ENCODE assay signal across 18 cellular contexts in genomic region chr21:46187251-46187650, GRCh38. TPM values are rescaled to one million over a fixed set of nuclear protein-coding genes. Genes with fewer than 3 reads are reported as not detected.
DNase-seq lines count a peak whose midpoint lies in the region; ATAC-seq and TF ChIP-seq lines count a peak whose summit lies in the region.
"Had no signal": no experiment of that assay in that cellular context is flagged by ENCODE, and none has a peak within 500 bp of the region (broad histone marks: within the 10 kb centered on the region; RNA-seq: fewer than 3 reads in every experiment).

No MANE protein-coding gene starts in this region.

- peaks cover 0 to 15% (median 5%) of the 10 kb centered on the region in 9 donors for H3K36me3 ChIP-seq in heart left ventricle
- peaks cover 24% of the 10 kb centered on the region in 2 experiments for H3K36me3 ChIP-seq in trophoblast cell (ENCODE audit: control insufficient read depth in 1 of 2, insufficient read depth in 2 of 2, low read length in 2 of 2)

- H3K14ac ChIP-seq in trophoblast cell (ENCODE audit: low read length) = no peak overlapping the region

- H3K4me3 Mint-ChIP-seq in T-helper 17 cell = no peak overlapping the region

- H3K27ac ChIP-seq in heart left ventricle = peak overlapping the region in 9 of 12 donors; percentile 68 to 96 (median 86)
- peak overlapping the region in 52 of 59 donors; percentile 28 to 98 (median 90) for H3K27ac ChIP-seq in dorsolateral prefrontal cortex
- H3K27ac ChIP-seq in trophoblast cell (ENCODE audit: low read depth, low read length) = no peak overlapping the region

- H3K27me3 ChIP-seq in heart left ventricle (no peaks in the 10 kb centered on the region), dorsolateral prefrontal cortex (no peaks in the 10 kb centered on the region), trophoblast cell (ENCODE audit: insufficient read depth, low read length) (no peaks in the 10 kb centered on the region)

- ATAC-seq in heart left ventricle (no peak), Right ventricle myocardium inferior (no peak), T-helper 17 cell (no peak), HG03097 (IDR thresholded peaks at IDR 0.05; ENCODE audit: low FRiP score, unreplicated experiment) (no peak)
- ATAC-seq: GM12878, HCT116 had no signal

- no peak for TF ChIP-seq POLR2A in heart left ventricle (IDR thresholded peaks at IDR 0.05)

- 93 to 96% (median 95%) methylated on average over 8 of the region's 8 CpGs for WGBS in heart left ventricle, 4 donors
- no CpG with 5 or more reads among the region's 8 CpGs for WGBS in trophoblast cell (ENCODE audit: extremely low coverage, insufficient coverage, insufficient read length)

- peak in 1 of 5 donors; percentile 20 for DNase-seq in heart left ventricle
- no peak for DNase-seq in Right ventricle myocardium inferior (ENCODE audit: missing footprints)
- DNase-seq in dorsolateral prefrontal cortex = no peak
- no peak for DNase-seq in trophoblast cell
- no peak for DNase-seq in T-helper 17 cell
- DNase-seq in SHP77 (lab: John Stamatoyannopoulos, UW) = no peak
- no peak for DNase-seq in NCI-H2227 (lab: John Stamatoyannopoulos, UW; ENCODE audit: unreplicated experiment)
- DNase-seq: ACHN; CD4-positive, alpha-beta memory T cell; DMS79; MV-4-11; NCI-H1417 treated with DMSO at 0.1 percent for 48 hours; NCI-H2029; NCI-H510A had no signal

- no peak overlapping the region for H3K27ac Mint-ChIP-seq in T-helper 17 cell

- peaks cover 2% of the 10 kb centered on the region for H3K4me1 Mint-ChIP-seq in T-helper 17 cell

- no peak overlapping the region for H3K4me3 ChIP-seq in heart left ventricle
- H3K4me3 ChIP-seq in dorsolateral prefrontal cortex = no peak overlapping the region
- no peak overlapping the region for H3K4me3 ChIP-seq in trophoblast cell (ENCODE audit: low read depth, low read length)
- H3K4me3 ChIP-seq: GM12878 had no signal

- H3K9ac ChIP-seq in trophoblast cell (ENCODE audit: low read length) = no peak overlapping the region

- TF ChIP-seq CTCF in heart left ventricle (IDR thresholded peaks at IDR 0.05) (no peak), dorsolateral prefrontal cortex (IDR thresholded peaks at IDR 0.05 in 54 of 56, conservative IDR thresholded peaks at IDR 0.05 in 2 of 56; ENCODE audit: low read depth in 1 of 56, partially characterized antibody in 56 of 56) (no peak)

- H3K4me1 ChIP-seq in heart left ventricle (peaks cover 6 to 58% (median 23%) of the 10 kb centered on the region in 12 donors), trophoblast cell (ENCODE audit: control insufficient read depth in 1 of 2, insufficient read depth in 2 of 2, low read length in 2 of 2) (peaks cover 35 to 36% of the 10 kb centered on the region in 2 experiments)

- H3K9me3 ChIP-seq in heart left ventricle = no peaks in the 10 kb centered on the region
- peaks cover 5% of the 10 kb centered on the region for H3K9me3 ChIP-seq in trophoblast cell (ENCODE audit: insufficient read depth, low read depth, low read length)
- no peaks in the 10 kb centered on the region for H3K9me3 ChIP-seq in T-helper 17 cell (ENCODE audit: control insufficient read depth, low read length, poor library complexity, severe bottlenecking)

- H4K12ac ChIP-seq in trophoblast cell (ENCODE audit: low read depth, low read length) = no peak overlapping the region

- H3K79me1 ChIP-seq in trophoblast cell (ENCODE audit: low read length) = peaks cover 12% of the 10 kb centered on the region

- no peak overlapping the region for H3K4me2 ChIP-seq in trophoblast cell (ENCODE audit: low read length)

- no peak overlapping the region for H2BK5ac ChIP-seq in trophoblast cell (ENCODE audit: low read depth, low read length, poor library complexity)

- H3K18ac ChIP-seq in trophoblast cell (ENCODE audit: low read length) = no peak overlapping the region

- no peak overlapping the region for H2AFZ ChIP-seq in trophoblast cell (ENCODE audit: insufficient read depth, low read length, poor library complexity)

- no peak overlapping the region for H2AK5ac ChIP-seq in trophoblast cell (ENCODE audit: low read length)

- peaks cover 6% of the 10 kb centered on the region for H3K79me2 ChIP-seq in trophoblast cell (ENCODE audit: control insufficient read depth, insufficient read depth, low read length, poor library complexity)

- no peak overlapping the region for H3K4ac ChIP-seq in trophoblast cell (ENCODE audit: low read depth, low read length)

- intact Hi-C loops in heart left ventricle (cut with DNase I) (loop anchor here in 3 of 10 donors (5.0 kb wide), 2 partner anchors 35 to 40 kb away; partner anchors contain the start of gene LSS (in 1 of the 3)), Right ventricle myocardium inferior (cut with DNase I) (loop anchor here (5.0 kb wide), 1 partner anchor 135 kb away; the partner anchor contains the start of genes C21orf58 and PCNT), dorsolateral prefrontal cortex (cut with DNase I) (loop anchor here (5.0 kb wide), 1 partner anchor 40 kb away; the partner anchor contains the start of gene LSS (in 2 of the 2))

- H3K27me3 Mint-ChIP-seq in T-helper 17 cell = no peaks in the 10 kb centered on the region
- H3K27me3 Mint-ChIP-seq: IgD-negative memory B cell had no signal

- no peak overlapping the region for H4K8ac ChIP-seq in trophoblast cell (ENCODE audit: low read depth, low read length)

- peaks cover 2% of the 10 kb centered on the region for H3K36me3 Mint-ChIP-seq in T-helper 17 cell (ENCODE audit: low read depth)

- H2BK12ac ChIP-seq in trophoblast cell (ENCODE audit: low read length) = no peak overlapping the region

- no peak overlapping the region for H2BK120ac ChIP-seq in trophoblast cell (ENCODE audit: insufficient read depth, low read length, poor library complexity)

- H4K91ac ChIP-seq in trophoblast cell (ENCODE audit: low read depth, low read length) = peak overlapping the region; percentile 33

- H3K23ac ChIP-seq in trophoblast cell (ENCODE audit: low read length) = no peak overlapping the region

RNA-seq across cellular contexts. Expression of gene SPATC1L, which starts 3.0 kb away (rescaled TPM):
- total RNA-seq in heart left ventricle (10 to 100 TPM in 4 of 9 donors, 1 to 10 TPM in 5; 4.9 to 16.8 (median 8.4) TPM), Right ventricle myocardium inferior (7.7 TPM), dorsolateral prefrontal cortex (10 to 100 TPM in 116 of 120 experiments, 1 to 10 TPM in 4; 4.3 to 38.8 (median 21.8) TPM), T-helper 17 cell (1 to 10 TPM; 2.6 to 3.1 TPM)
- 10 to 100 TPM; 11.0 to 12.9 TPM for polyA plus RNA-seq in heart left ventricle
- polyA plus RNA-seq in trophoblast cell (2013) = 22.3 and 23.2 TPM in 2 replicates

RNA-seq across cellular contexts. Expression of gene FTCD, which starts 31.9 kb away (rescaled TPM):
- total RNA-seq in heart left ventricle (1 to 10 TPM in 5 of 9 donors, under 1 TPM in 3, not detected in 1; 0.31 to 3.1 (median 1.2) TPM), Right ventricle myocardium inferior (1.2 TPM), dorsolateral prefrontal cortex (10 to 100 TPM in 104 of 120 experiments, 1 to 10 TPM in 16; 4.0 to 48.0 (median 20.5) TPM), T-helper 17 cell (1 to 10 TPM in 1 of 2 donors, not detected in 1; 1.1 TPM)
- 1 to 10 TPM in 1 of 2 donors, under 1 TPM in 1; 0.17 to 1.8 TPM for polyA plus RNA-seq in heart left ventricle
- polyA plus RNA-seq in trophoblast cell (2013) = 1.0 and 1.4 TPM in 2 replicates
- polyA plus RNA-seq: CD4-positive, alpha-beta memory T cell; IgD-negative memory B cell had no signal

RNA-seq across cellular contexts. Expression of gene LSS, which starts 41.3 kb away (rescaled TPM):
- total RNA-seq in heart left ventricle (10 to 100 TPM; 34.2 to 65.5 (median 41.7) TPM), Right ventricle myocardium inferior (61.0 TPM), dorsolateral prefrontal cortex (100 to 1,000 TPM in 93 of 120 experiments, 10 to 100 TPM in 27; 61.5 to 278 (median 121) TPM), T-helper 17 cell (10 to 100 TPM; 31.1 to 36.8 TPM)
- polyA plus RNA-seq in heart left ventricle = 10 to 100 TPM; 25.1 to 35.7 TPM
- 63.4 and 64.5 TPM in 2 replicates for polyA plus RNA-seq in trophoblast cell (2013)
